Comparison of ENCODE assay signal across 26 cellular contexts in the genomic region with DNA sequence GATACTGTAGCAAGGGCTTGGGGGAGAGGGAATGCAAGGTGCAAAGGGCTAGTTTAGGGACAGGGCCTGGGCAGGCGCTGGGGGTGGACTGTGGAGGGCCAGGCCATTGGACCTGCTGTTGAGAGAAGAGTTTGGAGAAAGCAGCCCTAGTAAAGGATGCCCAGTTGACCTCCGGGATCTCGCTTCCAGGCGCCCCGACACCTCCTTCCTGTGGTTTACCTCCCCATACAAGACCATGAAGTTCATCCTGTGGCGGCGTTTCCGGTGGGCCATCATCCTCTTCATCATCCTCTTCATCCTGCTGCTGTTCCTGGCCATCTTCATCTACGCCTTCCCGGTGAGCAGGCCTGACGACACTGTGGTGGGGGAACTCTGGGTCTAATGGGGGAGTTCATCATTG.
"Had no signal": no experiment of that assay in that cellular context is flagged by ENCODE, and none has a peak within 500 bp of the region (broad histone marks: within the 10 kb centered on the region; RNA-seq: fewer than 3 reads in every experiment).

No MANE protein-coding gene starts in this region.

- H3K4me1 ChIP-seq: colonic mucosa, parathyroid adenoma, uterus had no signal

- FAIRE-seq: bronchial epithelial cell had no signal

- H3K36me3 Mint-ChIP-seq: activated naive CD8-positive, alpha-beta T cell; mesothelial cell of epicardium; naive B cell; stimulated activated effector memory CD8-positive, alpha-beta T cell treated with anti-CD3 and anti-CD28 coated beads, Interleukin-12 subunit alpha, Interleukin-12 subunit beta, amount 100 ng/mL, for 72 hours had no signal

- H3K27me3 ChIP-seq: colonic mucosa, uterus had no signal

- H3K4me1 Mint-ChIP-seq: activated B cell treated with CpG ODN at 0.5 μM for 24 hours; activated T-helper 17 cell treated with anti-CD3 and anti-CD28 coated beads, Interleukin-2, amount 50 U/mL, for 72 hours; naive B cell; stimulated activated effector memory CD8-positive, alpha-beta T cell treated with anti-CD3 and anti-CD28 coated beads, Interleukin-12 subunit alpha, Interleukin-12 subunit beta, amount 100 ng/mL, for 72 hours had no signal

- H3K9me3 ChIP-seq: colonic mucosa, thoracic aorta, uterus had no signal

- H3K27me3 Mint-ChIP-seq: activated naive CD8-positive, alpha-beta T cell; stimulated activated naive CD8-positive, alpha-beta T cell treated with anti-CD3 and anti-CD28 coated beads, Interleukin-15, Interleukin-2, amounts not matched to agents 100 ng/mL and 50 ng/mL, for 24 hours had no signal

- H3K27ac ChIP-seq: colonic mucosa, parathyroid adenoma, skin epidermis, thoracic aorta, uterus had no signal

- H3K9me3 Mint-ChIP-seq: activated B cell treated with CpG ODN at 0.5 μM for 24 hours; activated CD8-positive, alpha-beta T cell treated with anti-CD3 and anti-CD28 coated beads for 36 hours; activated T-cell treated with anti-CD3 and anti-CD28 coated beads, Interleukin-2, amount 50 U/mL, for 4 hours; activated T-helper 17 cell treated with anti-CD3 and anti-CD28 coated beads, Interleukin-2, amount 50 U/mL, for 72 hours; mesothelial cell of epicardium; neural crest cell; stimulated activated effector memory CD8-positive, alpha-beta T cell treated with anti-CD3 and anti-CD28 coated beads, Interleukin-12 subunit alpha, Interleukin-12 subunit beta, amount 100 ng/mL, for 72 hours; stimulated activated naive CD8-positive, alpha-beta T cell treated with anti-CD3 and anti-CD28 coated beads, Interleukin-15, Interleukin-2, amounts not matched to agents 100 ng/mL and 50 ng/mL, for 24 hours had no signal

- ATAC-seq: activated CD8-positive, alpha-beta T cell treated with anti-CD3 and anti-CD28 coated beads for 36 hours; activated T-cell treated with anti-CD3 and anti-CD28 coated beads, Interleukin-2, amount 50 U/mL, for 4 hours; activated T-helper 17 cell treated with anti-CD3 and anti-CD28 coated beads, Interleukin-2, amount 50 U/mL, for 72 hours; right cardiac atrium; SK-N-SH treated with all-trans-retinoic acid at 6 μM for 48 hours; stimulated activated effector memory CD8-positive, alpha-beta T cell treated with anti-CD3 and anti-CD28 coated beads, Interleukin-12 subunit alpha, Interleukin-12 subunit beta, amount 100 ng/mL, for 72 hours had no signal

- H3K4me3 Mint-ChIP-seq: activated B cell treated with CpG ODN at 0.5 μM for 24 hours; activated CD8-positive, alpha-beta T cell treated with anti-CD3 and anti-CD28 coated beads for 36 hours; activated naive CD8-positive, alpha-beta T cell; activated T-cell treated with anti-CD3 and anti-CD28 coated beads, Interleukin-2, amount 50 U/mL, for 4 hours; activated T-helper 17 cell treated with anti-CD3 and anti-CD28 coated beads, Interleukin-2, amount 50 U/mL, for 72 hours; mesothelial cell of epicardium; naive B cell; neural crest cell; stimulated activated effector memory CD8-positive, alpha-beta T cell treated with anti-CD3 and anti-CD28 coated beads, Interleukin-12 subunit alpha, Interleukin-12 subunit beta, amount 100 ng/mL, for 72 hours; stimulated activated naive CD8-positive, alpha-beta T cell treated with anti-CD3 and anti-CD28 coated beads, Interleukin-15, Interleukin-2, amounts not matched to agents 100 ng/mL and 50 ng/mL, for 24 hours had no signal

- H3K27ac Mint-ChIP-seq: activated B cell treated with CpG ODN at 0.5 μM for 24 hours; activated CD8-positive, alpha-beta T cell treated with anti-CD3 and anti-CD28 coated beads for 36 hours; activated naive CD8-positive, alpha-beta T cell; activated T-helper 17 cell treated with anti-CD3 and anti-CD28 coated beads, Interleukin-2, amount 50 U/mL, for 72 hours; mesothelial cell of epicardium; naive B cell; stimulated activated effector memory CD8-positive, alpha-beta T cell treated with anti-CD3 and anti-CD28 coated beads, Interleukin-12 subunit alpha, Interleukin-12 subunit beta, amount 100 ng/mL, for 72 hours; stimulated activated naive CD8-positive, alpha-beta T cell treated with anti-CD3 and anti-CD28 coated beads, Interleukin-15, Interleukin-2, amounts not matched to agents 100 ng/mL and 50 ng/mL, for 24 hours had no signal

- H3K36me3 ChIP-seq: colonic mucosa, thoracic aorta, uterus had no signal

- DNase-seq: activated B cell treated with CpG ODN at 0.5 μM for 24 hours; activated CD4-positive, alpha-beta T cell treated with anti-CD3 and anti-CD28 coated beads, Interleukin-2, amount 50 U/mL, for 1 hour; activated CD8-positive, alpha-beta T cell treated with anti-CD3 and anti-CD28 coated beads for 36 hours; activated naive CD4-positive, alpha-beta T cell treated with Interleukin-2 at 50 U/mL for 16 hours; activated T-cell treated with anti-CD3 and anti-CD28 coated beads, Interleukin-2, amount 50 U/mL, for 4 hours; colonic mucosa; effector CD8-positive, alpha-beta T cell; mammary epithelial cell; naive B cell; occipital lobe; stimulated activated CD4-positive, alpha-beta T cell treated with anti-CD3 and anti-CD28 coated beads, Interleukin-4, amount 100 ng/mL, for 24 hours; T-helper 2 cell; trophoblast cell; uterus had no signal

- H3K4me3 ChIP-seq: colonic mucosa, skin epidermis, thoracic aorta, uterus had no signal
